ENCODE assay signal across 13 cellular contexts in genomic region chr4:111930658-111931057, GRCh38.
A peak's percentile ranks its signal among the peaks of the same experiment; 100 is the strongest.
DNase-seq lines count a peak whose midpoint lies in the region; ATAC-seq and TF ChIP-seq lines count a peak whose summit lies in the region.
"Had no signal": no experiment of that assay in that cellular context is flagged by ENCODE, and none has a peak within 500 bp of the region (broad histone marks: within the 10 kb centered on the region; RNA-seq: fewer than 3 reads in every experiment).

No MANE protein-coding gene starts in this region.

- TF ChIP-seq CTCF in GM13976 (IDR thresholded peaks at IDR 0.05; ENCODE audit: borderline replicate concordance, control extremely low read depth, extremely low read depth, insufficient read depth, missing control alignments): no peak

- DNase-seq in GM13976 (ENCODE audit: low spot score) (peak; percentile 5), NAMALWA (ENCODE audit: low spot score) (peak; percentile 68), NCI-H187 (lab: John Stamatoyannopoulos, UW) (no peak), NCI-H226 (no peak), Right ventricle myocardium inferior (ENCODE audit: missing footprints) (no peak)
- DNase-seq in stimulated activated naive CD4-positive, alpha-beta T cell (lab: John Stamatoyannopoulos, UW): no peak
- DNase-seq: activated CD4-positive, alpha-beta memory T cell treated with anti-CD3 and anti-CD28 coated beads, Interleukin-2, amount 10 ng/mL, durations not matched to agents 7 days and 5 days; CD8-positive, alpha-beta memory T cell; mesendoderm; NCI-H1092 treated with DMSO at 0.1 percent for 48 hours; SJCRH30 had no signal

- ATAC-seq in GM19463 (IDR thresholded peaks at IDR 0.05; ENCODE audit: unreplicated experiment) (peak; percentile 98), HG02981 (IDR thresholded peaks at IDR 0.05; ENCODE audit: unreplicated experiment) (peak; percentile 100), Right ventricle myocardium inferior (no peak)

- intact Hi-C loops in Right ventricle myocardium inferior (cut with DNase I): no loop called here

- in situ Hi-C loops in GM13976 (cut with MboI; ENCODE audit: low sequenced_read_pairs, unreplicated experiment): loop anchor here (10.0 kb wide), 1 partner anchor 286 kb away; no protein-coding TSS in a partner anchor

Comparison
In these comparisons a context has a peak if more than half of its experiments do, and no peak if none do; other contexts are left out.
1. DNase-seq: peak in GM13976 (single experiment) and NAMALWA (single experiment); none in NCI-H187 (0 of 2), NCI-H226 (single experiment), stimulated activated naive CD4-positive, alpha-beta T cell (0 of 6) and Right ventricle myocardium inferior (single experiment).